27 cellular contexts compared by ENCODE assay signal in genomic region chr18:54767094-54767493, GRCh38.
A peak's percentile ranks its signal among the peaks of the same experiment; 100 is the strongest.
DNase-seq lines count a peak whose midpoint lies in the region; ATAC-seq and TF ChIP-seq lines count a peak whose summit lies in the region.
"Had no signal": no experiment of that assay in that cellular context is flagged by ENCODE, and none has a peak within 500 bp of the region (broad histone marks: within the 10 kb centered on the region; RNA-seq: fewer than 3 reads in every experiment).

No MANE protein-coding gene starts in this region.

- DNase-seq in Caco-2 = peak; percentile 16 to 37
- DNase-seq in PC-3 = peak; percentile 94
- DNase-seq in left lobe of liver (ENCODE audit: low spot score) = peak; percentile 65
- DNase-seq in progenitor cell of endocrine pancreas (ENCODE audit: low spot score, unreplicated experiment) = no peak
- no peak for DNase-seq in ureter (ENCODE audit: low spot score)
- no peak for DNase-seq in stimulated activated CD4-positive, alpha-beta T cell treated with anti-CD3 and anti-CD28 coated beads, Interleukin-4, amount 100 ng/mL, for 24 hours
- DNase-seq in mesenchymal stem cell = no peak
- DNase-seq in cerebellar cortex (ENCODE audit: low spot score) = no peak
- DNase-seq: activated CD4-positive, alpha-beta memory T cell treated with anti-CD3 and anti-CD28 coated beads for 36 hours; activated T-cell treated with anti-CD3 and anti-CD28 coated beads, Interleukin-2, amount 50 U/mL, for 72 hours; caudate nucleus; CD8-positive, alpha-beta memory T cell; DMS153; foreskin fibroblast; NCI-H1417 treated with DMSO at 0.1 percent for 48 hours; nephron progenitor cell; retina; stimulated activated CD4-positive, alpha-beta T cell treated with anti-CD3 and anti-CD28 coated beads, Interleukin-1b, Interleukin-23, amount 100 ng/mL, for 48 hours; stimulated activated CD8-positive, alpha-beta memory T cell treated with anti-CD3 and anti-CD28 coated beads, Interleukin-4, amount 100 ng/mL, for 48 hours; T-helper 1 cell had no signal

- H2BK15ac ChIP-seq in mesenchymal stem cell (ENCODE audit: low read depth, poor library complexity, severe bottlenecking) = no peak overlapping the region

- 100% methylated on average over 1 of the region's 1 CpG for WGBS in mesenchymal stem cell

- H2BK120ac ChIP-seq in mesenchymal stem cell (ENCODE audit: low read depth, low read length) = no peak overlapping the region

- CTCF ChIA-PET in Caco-2 (lab: Charles Lee) (no interaction called here), PC-3 (lab: Charles Lee) (interaction anchor here (1.5 kb wide), 1 partner anchor 8 kb away, joined by 5 read pairs; no protein-coding TSS in a partner anchor)

- H3K18ac ChIP-seq in mesenchymal stem cell (ENCODE audit: low read depth in 1 of 2, low read length in 2 of 2) = no peak overlapping the region

- no peaks in the 10 kb centered on the region for H4K20me1 ChIP-seq in PC-3 (ENCODE audit: low read length)

- H2BK12ac ChIP-seq in mesenchymal stem cell (ENCODE audit: low read length in 2 of 2) = no peak overlapping the region

- no peak overlapping the region for H3K4ac ChIP-seq in mesenchymal stem cell (ENCODE audit: low read depth in 1 of 2, low read length in 2 of 2)

- no TSS peak for BruUV-seq in Caco-2 (replicated peaks; lab: Mats Ljungman, UMichigan)
- no TSS peak for BruUV-seq in PC-3 (replicated peaks; lab: Mats Ljungman, UMichigan)

- ATAC-seq in PC-3 (peak; percentile 84), left lobe of liver (peak; percentile 85)
- ATAC-seq: activated T-cell treated with anti-CD3 and anti-CD28 coated beads, Interleukin-2, amount 50 U/mL, for 72 hours had no signal

- no peaks in the 10 kb centered on the region for H3K79me2 ChIP-seq in PC-3 (ENCODE audit: low read length)

- H3K9me3 ChIP-seq in Caco-2 (no peaks in the 10 kb centered on the region), PC-3 (ENCODE audit: low read length) (no peaks in the 10 kb centered on the region), mesenchymal stem cell (ENCODE audit: control insufficient read depth, low read length) (no peaks in the 10 kb centered on the region)
- H3K9me3 ChIP-seq: ascending aorta, esophagus muscularis mucosa, HAP-1, thoracic aorta had no signal

- peaks cover 11% of the 10 kb centered on the region for H3F3A ChIP-seq in PC-3 (ENCODE audit: low read length, unreplicated experiment)

- no peak overlapping the region for H4K8ac ChIP-seq in mesenchymal stem cell (ENCODE audit: low read length)

- peak overlapping the region; percentile 99 for H3K27ac ChIP-seq in PC-3 (ENCODE audit: low read length)
- no peak overlapping the region for H3K27ac ChIP-seq in mesenchymal stem cell (ENCODE audit: low read length, poor library complexity, severe bottlenecking)
- H3K27ac ChIP-seq: ascending aorta, esophagus muscularis mucosa, HL-60, thoracic aorta had no signal

- no peak overlapping the region for H3K23ac ChIP-seq in mesenchymal stem cell (ENCODE audit: low read length in 2 of 2)

- H3K4me3 Mint-ChIP-seq in Caco-2 (ENCODE audit: unreplicated experiment) = no peak overlapping the region
- H3K4me3 Mint-ChIP-seq in progenitor cell of endocrine pancreas (ENCODE audit: low read depth) = no peak overlapping the region
- H3K4me3 Mint-ChIP-seq: activated CD4-positive, alpha-beta memory T cell treated with anti-CD3 and anti-CD28 coated beads for 36 hours; activated T-cell treated with anti-CD3 and anti-CD28 coated beads, Interleukin-2, amount 50 U/mL, for 72 hours; CD8-positive, alpha-beta memory T cell; dendritic cell treated with granulocyte-macrophage colony-stimulating factor and Interleukin-4, amounts not matched to agents 40 ng/mL and 50 ng/mL, for 4 days; nephron progenitor cell; stimulated activated naive CD8-positive, alpha-beta T cell treated with anti-CD3 and anti-CD28 coated beads, Interleukin-15, Interleukin-2, amounts not matched to agents 100 ng/mL and 50 ng/mL, for 24 hours had no signal

- H3K4me3 ChIP-seq in Caco-2 (ENCODE audit: low read depth, low read length) = no peak overlapping the region
- H3K4me3 ChIP-seq in PC-3 (ENCODE audit: low read length) = peak overlapping the region; percentile 54
- no peak overlapping the region for H3K4me3 ChIP-seq in mesenchymal stem cell (ENCODE audit: insufficient read depth in 1 of 2, low read depth in 1 of 2, low read length in 2 of 2)
- H3K4me3 ChIP-seq: ascending aorta, esophagus muscularis mucosa, HAP-1, thoracic aorta had no signal

- H2AK5ac ChIP-seq in mesenchymal stem cell (ENCODE audit: low read length, severe bottlenecking) = no peak overlapping the region

- no peak overlapping the region for H3K14ac ChIP-seq in mesenchymal stem cell (ENCODE audit: low read length in 2 of 2)

- no peaks in the 10 kb centered on the region for H3K9me2 ChIP-seq in PC-3 (replicated peaks; ENCODE audit: low read length)

- H3K4me2 ChIP-seq in PC-3 (ENCODE audit: low read length) (peak overlapping the region; percentile 79), mesenchymal stem cell (ENCODE audit: low read length, poor library complexity, severe bottlenecking) (no peak overlapping the region)

- H4K91ac ChIP-seq in mesenchymal stem cell (ENCODE audit: low read length) = no peak overlapping the region

- H3K27me3 Mint-ChIP-seq in Caco-2 (ENCODE audit: insufficient read depth, unreplicated experiment) = no peaks in the 10 kb centered on the region
- H3K27me3 Mint-ChIP-seq in progenitor cell of endocrine pancreas = no peaks in the 10 kb centered on the region

- intact Hi-C loops in Caco-2 (cut with micrococcal nuclease; ENCODE audit: unreplicated experiment) (no loop called here), PC-3 (cut with micrococcal nuclease) (loop anchor here (1.0 to 5.0 kb wide), 8 partner anchors 9 to 215 kb away; partner anchors contain the start of gene RAB27B)

- TF ChIP-seq CTCF in Caco-2 (IDR thresholded peaks at IDR 0.05; ENCODE audit: insufficient read depth in 1 of 2, low read depth in 1 of 2, low read length in 1 of 2, severe bottlenecking in 1 of 2, unreplicated experiment in 1 of 2) (no peak), PC-3 (conservative IDR thresholded peaks at IDR 0.05; ENCODE audit: low read depth, low read length) (no peak), progenitor cell of endocrine pancreas (IDR thresholded peaks at IDR 0.05; ENCODE audit: unreplicated experiment) (no peak)

- H3K36me3 ChIP-seq in Caco-2 (ENCODE audit: control insufficient read depth, insufficient read depth, low read length) (no peaks in the 10 kb centered on the region), PC-3 (ENCODE audit: low read depth, low read length) (no peaks in the 10 kb centered on the region), mesenchymal stem cell (ENCODE audit: control insufficient read depth in 1 of 2, insufficient read depth in 2 of 2, low read depth in 1 of 2, low read length in 2 of 2) (no peaks in the 10 kb centered on the region)
- H3K36me3 ChIP-seq: ascending aorta, esophagus muscularis mucosa, HAP-1, thoracic aorta had no signal

- H3K9me3 Mint-ChIP-seq in Caco-2 (ENCODE audit: unreplicated experiment) (peaks cover 9% of the 10 kb centered on the region), progenitor cell of endocrine pancreas (ENCODE audit: low read depth) (peaks cover 4% of the 10 kb centered on the region)
- H3K9me3 Mint-ChIP-seq: activated CD4-positive, alpha-beta memory T cell treated with anti-CD3 and anti-CD28 coated beads for 36 hours; activated T-cell treated with anti-CD3 and anti-CD28 coated beads, Interleukin-2, amount 50 U/mL, for 72 hours; CD8-positive, alpha-beta memory T cell; dendritic cell treated with granulocyte-macrophage colony-stimulating factor and Interleukin-4, amounts not matched to agents 40 ng/mL and 50 ng/mL, for 4 days; nephron progenitor cell; stimulated activated naive CD8-positive, alpha-beta T cell treated with anti-CD3 and anti-CD28 coated beads, Interleukin-15, Interleukin-2, amounts not matched to agents 100 ng/mL and 50 ng/mL, for 24 hours had no signal

- H3K79me1 ChIP-seq in mesenchymal stem cell (replicated peaks; ENCODE audit: low read length, poor library complexity, severe bottlenecking) = no peaks in the 10 kb centered on the region

- H3K9ac ChIP-seq in PC-3 (ENCODE audit: low read length) (peak overlapping the region; percentile 85), mesenchymal stem cell (ENCODE audit: low read length) (no peak overlapping the region)

- H3K4me1 Mint-ChIP-seq in Caco-2 (ENCODE audit: low read depth, unreplicated experiment) = peaks cover 27% of the 10 kb centered on the region
- H3K4me1 Mint-ChIP-seq in progenitor cell of endocrine pancreas (ENCODE audit: low read depth) = peaks cover 66% of the 10 kb centered on the region
- H3K4me1 Mint-ChIP-seq: CD8-positive, alpha-beta memory T cell had no signal

- H3K27me3 ChIP-seq in Caco-2 (replicated peaks; ENCODE audit: control insufficient read depth, insufficient read depth, low read length) (no peaks in the 10 kb centered on the region), PC-3 (ENCODE audit: low read length) (no peaks in the 10 kb centered on the region), mesenchymal stem cell (ENCODE audit: control insufficient read depth in 1 of 2, insufficient read depth in 1 of 2, low read length in 2 of 2) (no peaks in the 10 kb centered on the region)
- H3K27me3 ChIP-seq: ascending aorta, esophagus muscularis mucosa had no signal

- H3K27ac Mint-ChIP-seq in Caco-2 (ENCODE audit: unreplicated experiment) = no peak overlapping the region
- H3K27ac Mint-ChIP-seq in progenitor cell of endocrine pancreas = peak overlapping the region; percentile 95
- H3K27ac Mint-ChIP-seq: activated CD4-positive, alpha-beta memory T cell treated with anti-CD3 and anti-CD28 coated beads for 36 hours; activated T-cell treated with anti-CD3 and anti-CD28 coated beads, Interleukin-2, amount 50 U/mL, for 72 hours; CD8-positive, alpha-beta memory T cell; dendritic cell treated with granulocyte-macrophage colony-stimulating factor and Interleukin-4, amounts not matched to agents 40 ng/mL and 50 ng/mL, for 4 days; nephron progenitor cell; stimulated activated naive CD8-positive, alpha-beta T cell treated with anti-CD3 and anti-CD28 coated beads, Interleukin-15, Interleukin-2, amounts not matched to agents 100 ng/mL and 50 ng/mL, for 24 hours had no signal

- H3K36me3 Mint-ChIP-seq in Caco-2 (ENCODE audit: insufficient read depth, unreplicated experiment) = no peaks in the 10 kb centered on the region
- H3K36me3 Mint-ChIP-seq in progenitor cell of endocrine pancreas (ENCODE audit: insufficient read depth) = no peaks in the 10 kb centered on the region
- H3K36me3 Mint-ChIP-seq: activated CD4-positive, alpha-beta memory T cell treated with anti-CD3 and anti-CD28 coated beads for 36 hours; CD8-positive, alpha-beta memory T cell had no signal

- H2AFZ ChIP-seq in PC-3 (ENCODE audit: low read length) (peak overlapping the region; percentile 32), mesenchymal stem cell (ENCODE audit: low read depth, low read length) (no peak overlapping the region)

- POLR2A ChIA-PET in Caco-2 (lab: Charles Lee) (no interaction called here), PC-3 (lab: Charles Lee; ENCODE audit: unreplicated experiment) (interaction anchor here (0.6 kb wide), 1 partner anchor 211 kb away, joined by 3 read pairs; no protein-coding TSS in a partner anchor)

- H3K4me1 ChIP-seq in Caco-2 = peaks cover 25% of the 10 kb centered on the region
- H3K4me1 ChIP-seq in PC-3 (ENCODE audit: insufficient read depth, low read length) = peaks cover 56% of the 10 kb centered on the region
- no peaks in the 10 kb centered on the region for H3K4me1 ChIP-seq in mesenchymal stem cell (ENCODE audit: control insufficient read depth, insufficient read depth, low read depth, low read length)
- H3K4me1 ChIP-seq: ascending aorta, esophagus muscularis mucosa, HAP-1 had no signal

- H2BK5ac ChIP-seq in mesenchymal stem cell (ENCODE audit: low read depth, low read length, poor library complexity, severe bottlenecking) = no peak overlapping the region

Comparison
In these comparisons a context has a peak if more than half of its experiments do, and no peak if none do; other contexts are left out.
1. DNase-seq: peak in Caco-2 (2 of 2), PC-3 (single experiment) and left lobe of liver (single experiment); none in progenitor cell of endocrine pancreas (single experiment), ureter (single experiment), stimulated activated CD4-positive, alpha-beta T cell treated with anti-CD3 and anti-CD28 coated beads, Interleukin-4, amount 100 ng/mL, for 24 hours (single experiment), mesenchymal stem cell (single experiment) and cerebellar cortex (single experiment).